Comparison of ENCODE assay signal across 1 cellular context in genomic region chr17:27353469-27354050, GRCh38.
A peak's percentile ranks its signal among the peaks of the same experiment; 100 is the strongest.
TF ChIP-seq lines count a peak whose summit lies in the region.

No MANE protein-coding gene starts in this region.

TF ChIP-seq in IMR-90, 13 proteins besides CTCF, POLR2A, EP300 and RAD21:
- TF ChIP-seq MAZ (IDR thresholded peaks at IDR 0.05; ENCODE audit: borderline replicate concordance, low read depth, low read length) (peak; percentile 96), SMC3 (IDR thresholded peaks at IDR 0.05; ENCODE audit: low read depth, low read length) (peak; percentile 96), NFE2L2 (IDR thresholded peaks at IDR 0.05; ENCODE audit: low read depth, low read length) (0 out of 2 replicates have a peak, but pooled peaks have one; percentile 39), ELK1 (IDR thresholded peaks at IDR 0.05; ENCODE audit: borderline replicate concordance, low read depth, low read length) (no peak), RCOR1 (IDR thresholded peaks at IDR 0.05; ENCODE audit: insufficient replicate concordance, low read length) (no peak), RFX5 (IDR thresholded peaks at IDR 0.05; ENCODE audit: low read depth, low read length) (no peak), CEBPB (IDR thresholded peaks at IDR 0.05; ENCODE audit: low read depth, low read length) (peak; percentile 40; the same call in 1 of the 2 replicates), USF2 (IDR thresholded peaks at IDR 0.05; ENCODE audit: low read depth, low read length) (no peak), MAFK (IDR thresholded peaks at IDR 0.05; ENCODE audit: low read depth, low read length) (no peak), MXI1 (IDR thresholded peaks at IDR 0.05; ENCODE audit: borderline replicate concordance, low read depth, low read length) (0 out of 2 replicates have a peak, but pooled peaks have one; percentile 17), FOS (IDR thresholded peaks at IDR 0.05; ENCODE audit: low read depth, low read length) (peak; percentile 99), BHLHE40 (IDR thresholded peaks at IDR 0.05; ENCODE audit: low read depth, low read length) (peak; percentile 46; the same call in 1 of the 2 replicates), CHD1 (IDR thresholded peaks at IDR 0.05; ENCODE audit: low read depth, low read length) (no peak)
